Comparison of ENCODE assay signal across 8 cellular contexts in genomic region chr6:150025201-150025917, GRCh38. TPM values are rescaled to one million over a fixed set of nuclear protein-coding genes. Genes with fewer than 3 reads are reported as not detected.
DNase-seq lines count a peak whose midpoint lies in the region; ATAC-seq lines count a peak whose summit lies in the region.

TSS of gene RAET1L (minus strand) at chr6:150025532. CDS start at chr6:150025471, 61 bp downstream.

- no peak within 1 kb of the TSS for H3K27ac Mint-ChIP-seq in activated CD4-positive, alpha-beta memory T cell treated with anti-CD3 and anti-CD28 coated beads for 36 hours
- H3K27ac Mint-ChIP-seq in activated CD4-positive, alpha-beta memory T cell treated with anti-CD3 and anti-CD28 coated beads, Interleukin-2, amount 10 ng/mL, durations not matched to agents 7 days and 5 days, result no peak within 1 kb of the TSS
- no peak within 1 kb of the TSS for H3K27ac Mint-ChIP-seq in activated naive CD4-positive, alpha-beta T cell treated with anti-CD3 and anti-CD28 coated beads, Interleukin-2, amount 50 U/mL, for 72 hours

- CTCF ChIA-PET in activated CD4-positive, alpha-beta memory T cell treated with anti-CD3 and anti-CD28 coated beads for 36 hours (lab: Charles Lee), result interaction anchor here (1.0 kb wide), 1 partner anchor 9 kb away, joined by 3 read pairs; no protein-coding TSS in a partner anchor
- CTCF ChIA-PET in activated CD4-positive, alpha-beta memory T cell treated with anti-CD3 and anti-CD28 coated beads, Interleukin-2, amount 10 ng/mL, durations not matched to agents 7 days and 5 days (lab: Charles Lee), result interaction anchor here (0.7 kb wide), 1 partner anchor 9 kb away, joined by 4 read pairs; no protein-coding TSS in a partner anchor

- H3K4me1 Mint-ChIP-seq in activated CD4-positive, alpha-beta memory T cell treated with anti-CD3 and anti-CD28 coated beads for 36 hours (ENCODE audit: low read depth), result peaks cover 15% of the 10 kb centered on the region
- peaks cover 7% of the 10 kb centered on the region for H3K4me1 Mint-ChIP-seq in activated CD4-positive, alpha-beta memory T cell treated with anti-CD3 and anti-CD28 coated beads, Interleukin-2, amount 10 ng/mL, durations not matched to agents 7 days and 5 days

- intact Hi-C loops in activated CD4-positive, alpha-beta memory T cell treated with anti-CD3 and anti-CD28 coated beads for 36 hours (cut with micrococcal nuclease), result loop anchor here (5.0 kb wide), 1 partner anchor 42 kb away; the partner anchor contains the start of gene ULBP3

- no peak within 1 kb of the TSS for H3K4me3 Mint-ChIP-seq in activated CD4-positive, alpha-beta memory T cell treated with anti-CD3 and anti-CD28 coated beads for 36 hours
- H3K4me3 Mint-ChIP-seq in activated CD4-positive, alpha-beta memory T cell treated with anti-CD3 and anti-CD28 coated beads, Interleukin-2, amount 10 ng/mL, durations not matched to agents 7 days and 5 days, result no peak within 1 kb of the TSS

- peak; percentile 62 for DNase-seq in activated CD4-positive, alpha-beta memory T cell treated with anti-CD3 and anti-CD28 coated beads for 36 hours
- no peak for DNase-seq in activated CD4-positive, alpha-beta memory T cell treated with anti-CD3 and anti-CD28 coated beads, Interleukin-2, amount 10 ng/mL, durations not matched to agents 7 days and 5 days
- DNase-seq in activated naive CD4-positive, alpha-beta T cell treated with anti-CD3 and anti-CD28 coated beads, Interleukin-2, amount 50 U/mL, for 72 hours (ENCODE audit: low spot score in 2 of 2), result no peak
- peak; percentile 57 for DNase-seq in hepatic stellate cell (ENCODE audit: low spot score)
- DNase-seq in stromal cell of bone marrow (ENCODE audit: low read depth), result peak; percentile 21
- DNase-seq in Ammon's horn (ENCODE audit: low spot score), result no peak
- DNase-seq in SKM-1 treated with dmso at 0.1 percent for 144 hours (lab: John Stamatoyannopoulos, UW; ENCODE audit: unreplicated experiment), result no peak

- H3K36me3 Mint-ChIP-seq in activated CD4-positive, alpha-beta memory T cell treated with anti-CD3 and anti-CD28 coated beads for 36 hours, result no peaks in the 10 kb centered on the region
- no peaks in the 10 kb centered on the region for H3K36me3 Mint-ChIP-seq in activated CD4-positive, alpha-beta memory T cell treated with anti-CD3 and anti-CD28 coated beads, Interleukin-2, amount 10 ng/mL, durations not matched to agents 7 days and 5 days (ENCODE audit: low read depth)
- no peaks in the 10 kb centered on the region for H3K36me3 Mint-ChIP-seq in activated naive CD4-positive, alpha-beta T cell treated with anti-CD3 and anti-CD28 coated beads, Interleukin-2, amount 50 U/mL, for 72 hours

- POLR2A ChIA-PET in activated CD4-positive, alpha-beta memory T cell treated with anti-CD3 and anti-CD28 coated beads for 36 hours (lab: Charles Lee), result interaction anchor here (0.7 kb wide), 1 partner anchor 90 kb away, joined by 3 read pairs; no protein-coding TSS in a partner anchor
- POLR2A ChIA-PET in activated CD4-positive, alpha-beta memory T cell treated with anti-CD3 and anti-CD28 coated beads, Interleukin-2, amount 10 ng/mL, durations not matched to agents 7 days and 5 days (lab: Charles Lee), result no interaction called here

- H3K27me3 Mint-ChIP-seq in activated CD4-positive, alpha-beta memory T cell treated with anti-CD3 and anti-CD28 coated beads for 36 hours, result peaks cover 38% of the 10 kb centered on the region
- peaks cover 64% of the 10 kb centered on the region for H3K27me3 Mint-ChIP-seq in activated CD4-positive, alpha-beta memory T cell treated with anti-CD3 and anti-CD28 coated beads, Interleukin-2, amount 10 ng/mL, durations not matched to agents 7 days and 5 days

- H3K9me3 Mint-ChIP-seq in activated CD4-positive, alpha-beta memory T cell treated with anti-CD3 and anti-CD28 coated beads for 36 hours, result no peaks in the 10 kb centered on the region
- no peaks in the 10 kb centered on the region for H3K9me3 Mint-ChIP-seq in activated CD4-positive, alpha-beta memory T cell treated with anti-CD3 and anti-CD28 coated beads, Interleukin-2, amount 10 ng/mL, durations not matched to agents 7 days and 5 days
- H3K9me3 Mint-ChIP-seq in activated naive CD4-positive, alpha-beta T cell treated with anti-CD3 and anti-CD28 coated beads, Interleukin-2, amount 50 U/mL, for 72 hours, result no peaks in the 10 kb centered on the region

- peak; percentile 95 to 98 for ATAC-seq in activated naive CD4-positive, alpha-beta T cell treated with anti-CD3 and anti-CD28 coated beads, Interleukin-2, amount 50 U/mL, for 72 hours
- ATAC-seq in GM18519 (IDR thresholded peaks at IDR 0.05; ENCODE audit: low FRiP score, unreplicated experiment), result no peak

RNA-seq across cellular contexts. Expression of gene RAET1L, which starts in this region (rescaled TPM):
- total RNA-seq in activated CD4-positive, alpha-beta memory T cell treated with anti-CD3 and anti-CD28 coated beads for 36 hours, result not detected
- not detected for total RNA-seq in activated CD4-positive, alpha-beta memory T cell treated with anti-CD3 and anti-CD28 coated beads, Interleukin-2, amount 10 ng/mL, durations not matched to agents 7 days and 5 days
- not detected for total RNA-seq in activated naive CD4-positive, alpha-beta T cell treated with anti-CD3 and anti-CD28 coated beads, Interleukin-2, amount 50 U/mL, for 72 hours

Comparison
In these comparisons a context has a peak if more than half of its experiments do, and no peak if none do; other contexts are left out.
1. Peak in DNase-seq in activated CD4-positive, alpha-beta memory T cell treated with anti-CD3 and anti-CD28 coated beads for 36 hours; RNA of the gene not detected or under 1 TPM.
2. Peak in ATAC-seq in activated naive CD4-positive, alpha-beta T cell treated with anti-CD3 and anti-CD28 coated beads, Interleukin-2, amount 50 U/mL, for 72 hours; RNA of the gene not detected or under 1 TPM.
3. DNase-seq: peak in hepatic stellate cell (single experiment) and stromal cell of bone marrow (single experiment); none in activated CD4-positive, alpha-beta memory T cell treated with anti-CD3 and anti-CD28 coated beads, Interleukin-2, amount 10 ng/mL, durations not matched to agents 7 days and 5 days (single experiment), activated naive CD4-positive, alpha-beta T cell treated with anti-CD3 and anti-CD28 coated beads, Interleukin-2, amount 50 U/mL, for 72 hours (0 of 2), Ammon's horn (single experiment) and SKM-1 treated with dmso at 0.1 percent for 144 hours (single experiment).